In genomic region chr2:118046628-118047210, GRCh38 we compare ENCODE assay signal across 2 cellular contexts.
TF ChIP-seq lines count a peak whose summit lies in the region.

No MANE protein-coding gene starts in this region.

TF ChIP-seq in GM12891, 5 proteins besides CTCF, POLR2A, EP300 and RAD21:
- no peak for TF ChIP-seq POLR2AphosphoS5 (IDR thresholded peaks at IDR 0.05; ENCODE audit: low read depth, low read length)
- no peak for TF ChIP-seq POU2F2 (IDR thresholded peaks at IDR 0.05; ENCODE audit: low read depth, low read length)
- no peak for TF ChIP-seq PAX5 (IDR thresholded peaks at IDR 0.05; ENCODE audit: insufficient read depth, low read length, severe bottlenecking)
- no peak for TF ChIP-seq TAF1 (IDR thresholded peaks at IDR 0.05; ENCODE audit: low read depth, low read length)
- TF ChIP-seq SPI1 (IDR thresholded peaks at IDR 0.05; ENCODE audit: low read depth, low read length): no peak
TF ChIP-seq in GM12891: peak in this region for 0.

TF ChIP-seq in GM12878, 131 proteins besides CTCF, POLR2A, EP300 and RAD21:
- TF ChIP-seq ZNF207 (IDR thresholded peaks at IDR 0.05; ENCODE audit: borderline replicate concordance) (no peak), SMC3 (IDR thresholded peaks at IDR 0.05; ENCODE audit: borderline replicate concordance, low read length) (peak; percentile 94)
TF ChIP-seq in GM12878: peak in this region for 1.
